In the genomic region with DNA sequence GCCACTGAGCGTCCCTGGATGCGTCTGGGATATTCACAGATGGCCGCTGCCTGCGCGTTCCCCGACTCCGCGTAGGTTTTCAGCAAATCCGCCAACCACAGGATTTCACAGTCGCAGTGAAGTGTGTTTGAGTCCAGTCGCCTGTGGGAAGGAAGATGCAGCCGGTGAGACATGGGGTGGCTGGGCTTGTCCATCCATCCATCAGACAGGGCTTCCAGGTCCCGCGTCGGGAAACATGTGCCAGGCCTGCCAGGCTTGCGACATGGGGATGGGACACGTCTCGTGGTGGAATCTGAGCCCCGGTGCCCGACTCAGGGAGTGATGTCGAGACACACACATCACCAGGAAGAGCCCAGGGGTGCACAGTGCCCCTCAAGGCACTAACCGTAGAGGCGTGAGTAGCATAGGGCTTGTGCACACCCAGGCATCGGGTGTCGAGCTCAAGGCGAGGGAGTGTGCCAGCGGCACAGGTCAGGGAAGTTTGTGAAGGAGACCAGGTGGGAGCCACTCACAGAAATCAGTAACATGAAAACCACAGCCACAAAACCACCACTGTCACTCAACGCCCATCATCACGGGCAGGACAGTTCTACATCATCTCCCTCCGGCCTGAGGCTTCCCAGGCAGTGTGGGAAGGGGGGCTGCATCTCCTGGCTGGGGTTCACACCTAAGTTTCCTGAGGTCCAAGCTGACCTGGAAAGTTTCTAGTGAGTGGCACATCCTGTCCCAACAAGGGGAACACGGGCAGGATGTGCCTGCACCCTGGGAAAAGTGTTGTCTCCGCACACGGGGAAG, we compare ENCODE assay signal across 1 cellular context.
TF ChIP-seq lines count a peak whose summit lies in the region.

No MANE protein-coding gene starts in this region.

TF ChIP-seq in IMR-90, 13 proteins besides CTCF, POLR2A, EP300 and RAD21:
- TF ChIP-seq CEBPB (IDR thresholded peaks at IDR 0.05; ENCODE audit: low read depth, low read length), result no peak
- no peak for TF ChIP-seq SMC3 (IDR thresholded peaks at IDR 0.05; ENCODE audit: low read depth, low read length)
- TF ChIP-seq MAFK (IDR thresholded peaks at IDR 0.05; ENCODE audit: low read depth, low read length), result no peak
- TF ChIP-seq RCOR1 (IDR thresholded peaks at IDR 0.05; ENCODE audit: insufficient replicate concordance, low read length), result no peak
- TF ChIP-seq FOS (IDR thresholded peaks at IDR 0.05; ENCODE audit: low read depth, low read length), result no peak
- no peak for TF ChIP-seq NFE2L2 (IDR thresholded peaks at IDR 0.05; ENCODE audit: low read depth, low read length)
- TF ChIP-seq BHLHE40 (IDR thresholded peaks at IDR 0.05; ENCODE audit: low read depth, low read length), result no peak
- TF ChIP-seq MXI1 (IDR thresholded peaks at IDR 0.05; ENCODE audit: borderline replicate concordance, low read depth, low read length), result no peak
- TF ChIP-seq, protein P1, sequence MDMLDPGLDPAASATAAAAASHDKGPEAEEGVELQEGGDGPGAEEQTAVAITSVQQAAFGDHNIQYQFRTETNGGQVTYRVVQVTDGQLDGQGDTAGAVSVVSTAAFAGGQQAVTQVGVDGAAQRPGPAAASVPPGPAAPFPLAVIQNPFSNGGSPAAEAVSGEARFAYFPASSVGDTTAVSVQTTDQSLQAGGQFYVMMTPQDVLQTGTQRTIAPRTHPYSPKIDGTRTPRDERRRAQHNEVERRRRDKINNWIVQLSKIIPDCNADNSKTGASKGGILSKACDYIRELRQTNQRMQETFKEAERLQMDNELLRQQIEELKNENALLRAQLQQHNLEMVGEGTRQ (IDR thresholded peaks at IDR 0.05; ENCODE audit: low read depth, low read length), result no peak
- no peak for TF ChIP-seq MAZ (IDR thresholded peaks at IDR 0.05; ENCODE audit: borderline replicate concordance, low read depth, low read length)
